ENCODE assay signal across 8 cellular contexts in the genomic region with DNA sequence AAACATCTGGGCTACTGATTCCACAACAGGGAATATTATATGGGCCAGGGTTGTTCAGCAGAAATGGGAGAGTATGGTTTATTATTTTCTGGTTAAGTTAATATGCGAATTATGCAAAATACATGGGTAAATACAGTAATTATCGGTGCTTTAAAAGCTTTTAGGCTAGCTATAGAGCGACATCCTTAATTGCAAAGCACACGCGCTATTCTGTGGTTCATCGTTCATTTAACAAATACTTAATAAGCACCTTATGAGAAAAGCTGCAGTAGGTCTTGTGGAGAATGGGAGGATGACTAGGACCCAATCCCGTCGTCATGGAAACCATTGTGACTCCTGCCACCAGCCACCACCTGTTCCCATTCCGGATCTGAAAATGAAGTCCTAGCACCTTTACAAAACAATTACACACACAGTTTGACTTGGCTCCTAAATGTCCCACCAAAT. TPM values are rescaled to one million over a fixed set of nuclear protein-coding genes. Genes with fewer than 3 reads are reported as not detected.
DNase-seq lines count a peak whose midpoint lies in the region; FAIRE-seq and TF ChIP-seq lines count a peak whose summit lies in the region.

No MANE protein-coding gene starts in this region.

- DNase-seq in D721Med (ENCODE audit: insufficient read length, low spot score) (peak; percentile 26), M059J (ENCODE audit: low read depth) (peak; percentile 74), SK-N-SH (peak; percentile 38), esophagus squamous epithelium (lab: John Stamatoyannopoulos, UW) (no peak), osteocyte (ENCODE audit: extremely low spot score, unreplicated experiment) (no peak), hepatic stellate cell (ENCODE audit: low spot score) (no peak), AG08396 (ENCODE audit: low spot score) (no peak)
- no peak for DNase-seq in stimulated activated CD4-positive, alpha-beta T cell treated with anti-CD3 and anti-CD28 coated beads, Interleukin-4, amount 100 ng/mL, for 4 hours

- no peak for TF ChIP-seq CTCF in D721Med (IDR thresholded peaks at IDR 0.05; ENCODE audit: insufficient read depth, missing control alignments)
- no peak for TF ChIP-seq CTCF in SK-N-SH (IDR thresholded peaks at IDR 0.05)
- no peak for TF ChIP-seq CTCF in esophagus squamous epithelium (IDR thresholded peaks at IDR 0.05)
- no peak for TF ChIP-seq CTCF in osteocyte (IDR thresholded peaks at IDR 0.05)

- no peaks in the 10 kb centered on the region for H4K20me1 ChIP-seq in SK-N-SH (ENCODE audit: insufficient read depth)

- POLR2A ChIA-PET in SK-N-SH (lab: Yijun Ruan, JAX) = interaction anchor here (1.2 to 1.4 kb wide), 4 partner anchors 17 to 371 kb away, joined by 4 to 14 read pairs (median 4); a partner anchor contains a TSS

- peak overlapping the region; percentile 77 for H3K4me2 ChIP-seq in SK-N-SH

- H3K27ac Mint-ChIP-seq in osteocyte (ENCODE audit: unreplicated experiment) = peak overlapping the region; percentile 99

- H3K4me3 ChIP-seq in SK-N-SH (ENCODE audit: low read depth in 2 of 2, low read length in 1 of 2) (peak overlapping the region; percentile 71 to 74; a peak in 3 of 4 replicates), esophagus squamous epithelium (peak overlapping the region; percentile 66 to 96 (median 84))

- peaks cover 18% of the 10 kb centered on the region for H3K4me1 Mint-ChIP-seq in osteocyte (ENCODE audit: unreplicated experiment)

- FAIRE-seq in D721Med (lab: Jason Lieb, UNC) = no peak

- no peaks in the 10 kb centered on the region for H3K36me3 Mint-ChIP-seq in osteocyte (ENCODE audit: unreplicated experiment)

- H3K9me3 ChIP-seq in SK-N-SH = no peaks in the 10 kb centered on the region
- no peaks in the 10 kb centered on the region for H3K9me3 ChIP-seq in esophagus squamous epithelium

- no peaks in the 10 kb centered on the region for H3K36me3 ChIP-seq in SK-N-SH (replicated peaks in 1 of 2; ENCODE audit: control insufficient read depth in 1 of 2, insufficient read depth in 2 of 2, low read length in 1 of 2)
- H3K36me3 ChIP-seq in esophagus squamous epithelium = no peaks in the 10 kb centered on the region

- H3F3A ChIP-seq in SK-N-SH (replicated peaks; ENCODE audit: insufficient read depth) = no peaks in the 10 kb centered on the region

- H3K4me3 Mint-ChIP-seq in osteocyte (ENCODE audit: unreplicated experiment) = peak overlapping the region; percentile 98

- H3K79me2 ChIP-seq in SK-N-SH (ENCODE audit: insufficient read depth) = no peaks in the 10 kb centered on the region

- intact Hi-C loops in esophagus squamous epithelium (cut with DNase I) = no loop called here

- H3K4me1 ChIP-seq in SK-N-SH (ENCODE audit: control insufficient read depth in 1 of 2, insufficient read depth in 2 of 2, low read depth in 1 of 2, low read length in 1 of 2) = peaks cover 0 to 14% of the 10 kb centered on the region in 2 experiments; a peak in 2 of 4 replicates
- H3K4me1 ChIP-seq in esophagus squamous epithelium = peaks cover 0 to 20% (median 12%) of the 10 kb centered on the region in 3 donors

- peak overlapping the region; percentile 98 for H2AFZ ChIP-seq in SK-N-SH (ENCODE audit: low read depth)

- H3K27me3 Mint-ChIP-seq in osteocyte (ENCODE audit: unreplicated experiment) = no peaks in the 10 kb centered on the region

- peak overlapping the region; percentile 39; the same call in 1 of the 2 replicates for H3K9ac ChIP-seq in SK-N-SH

- WGBS in SK-N-SH (ENCODE audit: low lambda C conversion rate) = 77% methylated on average over 9 of the region's 9 CpGs
- WGBS in esophagus squamous epithelium, 2 donors = 19 to 33% methylated on average over 9 of the region's 9 CpGs

- TF ChIP-seq EP300 in SK-N-SH (IDR thresholded peaks at IDR 0.05; ENCODE audit: borderline replicate concordance in 1 of 2, low read depth in 1 of 2, low read length in 1 of 2) = no peak

- no peaks in the 10 kb centered on the region for H3K9me3 Mint-ChIP-seq in osteocyte (ENCODE audit: unreplicated experiment)

- no peak for TF ChIP-seq POLR2A in esophagus squamous epithelium (IDR thresholded peaks at IDR 0.05)

- CTCF ChIA-PET in SK-N-SH (lab: Yijun Ruan, JAX) = interaction anchor here (0.6 kb wide), 1 partner anchor 369 kb away, joined by 3 read pairs; no protein-coding TSS in a partner anchor

- H3K27ac ChIP-seq in SK-N-SH (ENCODE audit: low read depth in 2 of 2, low read length in 1 of 2) = peak overlapping the region; percentile 54 to 76
- H3K27ac ChIP-seq in esophagus squamous epithelium = peak overlapping the region; percentile 85 to 91 (median 90)

- H3K27me3 ChIP-seq in SK-N-SH (ENCODE audit: insufficient read depth) (no peaks in the 10 kb centered on the region), esophagus squamous epithelium (no peaks in the 10 kb centered on the region)

- TF ChIP-seq RAD21 in SK-N-SH (IDR thresholded peaks at IDR 0.05; ENCODE audit: low read length) = no peak

- no peaks in the 10 kb centered on the region for H3K9me2 ChIP-seq in SK-N-SH

TF ChIP-seq in SK-N-SH, 30 proteins besides CTCF, POLR2A, EP300 and RAD21 (continues in another document):
- TF ChIP-seq, protein P1, sequence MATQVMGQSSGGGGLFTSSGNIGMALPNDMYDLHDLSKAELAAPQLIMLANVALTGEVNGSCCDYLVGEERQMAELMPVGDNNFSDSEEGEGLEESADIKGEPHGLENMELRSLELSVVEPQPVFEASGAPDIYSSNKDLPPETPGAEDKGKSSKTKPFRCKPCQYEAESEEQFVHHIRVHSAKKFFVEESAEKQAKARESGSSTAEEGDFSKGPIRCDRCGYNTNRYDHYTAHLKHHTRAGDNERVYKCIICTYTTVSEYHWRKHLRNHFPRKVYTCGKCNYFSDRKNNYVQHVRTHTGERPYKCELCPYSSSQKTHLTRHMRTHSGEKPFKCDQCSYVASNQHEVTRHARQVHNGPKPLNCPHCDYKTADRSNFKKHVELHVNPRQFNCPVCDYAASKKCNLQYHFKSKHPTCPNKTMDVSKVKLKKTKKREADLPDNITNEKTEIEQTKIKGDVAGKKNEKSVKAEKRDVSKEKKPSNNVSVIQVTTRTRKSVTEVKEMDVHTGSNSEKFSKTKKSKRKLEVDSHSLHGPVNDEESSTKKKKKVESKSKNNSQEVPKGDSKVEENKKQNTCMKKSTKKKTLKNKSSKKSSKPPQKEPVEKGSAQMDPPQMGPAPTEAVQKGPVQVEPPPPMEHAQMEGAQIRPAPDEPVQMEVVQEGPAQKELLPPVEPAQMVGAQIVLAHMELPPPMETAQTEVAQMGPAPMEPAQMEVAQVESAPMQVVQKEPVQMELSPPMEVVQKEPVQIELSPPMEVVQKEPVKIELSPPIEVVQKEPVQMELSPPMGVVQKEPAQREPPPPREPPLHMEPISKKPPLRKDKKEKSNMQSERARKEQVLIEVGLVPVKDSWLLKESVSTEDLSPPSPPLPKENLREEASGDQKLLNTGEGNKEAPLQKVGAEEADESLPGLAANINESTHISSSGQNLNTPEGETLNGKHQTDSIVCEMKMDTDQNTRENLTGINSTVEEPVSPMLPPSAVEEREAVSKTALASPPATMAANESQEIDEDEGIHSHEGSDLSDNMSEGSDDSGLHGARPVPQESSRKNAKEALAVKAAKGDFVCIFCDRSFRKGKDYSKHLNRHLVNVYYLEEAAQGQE (IDR thresholded peaks at IDR 0.05; ENCODE audit: low read depth, low read length) = no peak
- TF ChIP-seq TCF12 (IDR thresholded peaks at IDR 0.05) = no peak
- no peak for TF ChIP-seq JUND (IDR thresholded peaks at IDR 0.05)
- TF ChIP-seq SIN3A (IDR thresholded peaks at IDR 0.05; ENCODE audit: borderline replicate concordance, low read depth, low read length) = no peak
- TF ChIP-seq, protein P2, sequence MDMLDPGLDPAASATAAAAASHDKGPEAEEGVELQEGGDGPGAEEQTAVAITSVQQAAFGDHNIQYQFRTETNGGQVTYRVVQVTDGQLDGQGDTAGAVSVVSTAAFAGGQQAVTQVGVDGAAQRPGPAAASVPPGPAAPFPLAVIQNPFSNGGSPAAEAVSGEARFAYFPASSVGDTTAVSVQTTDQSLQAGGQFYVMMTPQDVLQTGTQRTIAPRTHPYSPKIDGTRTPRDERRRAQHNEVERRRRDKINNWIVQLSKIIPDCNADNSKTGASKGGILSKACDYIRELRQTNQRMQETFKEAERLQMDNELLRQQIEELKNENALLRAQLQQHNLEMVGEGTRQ (IDR thresholded peaks at IDR 0.05; ENCODE audit: borderline replicate concordance, low read depth, low read length) = no peak
- TF ChIP-seq, protein P3, sequence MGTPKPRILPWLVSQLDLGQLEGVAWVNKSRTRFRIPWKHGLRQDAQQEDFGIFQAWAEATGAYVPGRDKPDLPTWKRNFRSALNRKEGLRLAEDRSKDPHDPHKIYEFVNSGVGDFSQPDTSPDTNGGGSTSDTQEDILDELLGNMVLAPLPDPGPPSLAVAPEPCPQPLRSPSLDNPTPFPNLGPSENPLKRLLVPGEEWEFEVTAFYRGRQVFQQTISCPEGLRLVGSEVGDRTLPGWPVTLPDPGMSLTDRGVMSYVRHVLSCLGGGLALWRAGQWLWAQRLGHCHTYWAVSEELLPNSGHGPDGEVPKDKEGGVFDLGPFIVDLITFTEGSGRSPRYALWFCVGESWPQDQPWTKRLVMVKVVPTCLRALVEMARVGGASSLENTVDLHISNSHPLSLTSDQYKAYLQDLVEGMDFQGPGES (IDR thresholded peaks at IDR 0.05; ENCODE audit: low read depth, low read length) = no peak

RNA-seq across cellular contexts. Expression of a gene that starts 0.6 kb away (rescaled TPM):
- total RNA-seq in M059J (2014; rRNA removed; shearing (Covaris generic)) = 32.0 and 32.9 TPM in 2 replicates
- 20.9 and 25.8 TPM in 2 replicates for polyA plus RNA-seq in SK-N-SH (2012; rRNA removed)
- polyA plus RNA-seq in SK-N-SH (2012; cell fraction: cytosol; rRNA removed) = 20.9 and 23.3 TPM in 2 replicates
- 23.1 and 25.8 TPM in 2 replicates for polyA plus RNA-seq in SK-N-SH (2012; cell fraction: nucleus; rRNA removed)
- 1 to 10 TPM; 1.9 to 6.8 (median 3.2) TPM for total RNA-seq in esophagus squamous epithelium
- 16.4 and 24.1 TPM in 2 replicates for total RNA-seq in osteocyte

RNA-seq across cellular contexts. Expression of a gene that starts 50.5 kb away (rescaled TPM):
- 177 and 196 TPM in 2 replicates for total RNA-seq in M059J (2014; rRNA removed; shearing (Covaris generic))
- 36.7 and 49.9 TPM in 2 replicates for polyA plus RNA-seq in SK-N-SH (2012; rRNA removed)
- polyA plus RNA-seq in SK-N-SH (2012; cell fraction: cytosol; rRNA removed) = 49.1 and 63.8 TPM in 2 replicates
- 26.3 and 29.5 TPM in 2 replicates for polyA plus RNA-seq in SK-N-SH (2012; cell fraction: nucleus; rRNA removed)
- total RNA-seq in esophagus squamous epithelium (10 to 100 TPM in 2 of 4 donors, 1 to 10 TPM in 2; 5.2 to 14.0 (median 9.3) TPM), osteocyte (367 and 380 TPM in 2 replicates)

Comparison
In these comparisons a context has a peak if more than half of its experiments do, and no peak if none do; other contexts are left out.
1. DNase-seq: peak in D721Med (single experiment), M059J (single experiment) and SK-N-SH (single experiment); none in esophagus squamous epithelium (single experiment), osteocyte (single experiment), hepatic stellate cell (single experiment), stimulated activated CD4-positive, alpha-beta T cell treated with anti-CD3 and anti-CD28 coated beads, Interleukin-4, amount 100 ng/mL, for 4 hours (0 of 2) and AG08396 (single experiment).
2. RNA of a gene that starts 50.5 kb away (total RNA-seq): 367 to 380 TPM in osteocyte and 177 to 196 TPM in M059J; 5.2 to 14.0 TPM in esophagus squamous epithelium; every median in the first group is over 10 times any median in the second.